Comparison of ENCODE assay signal across 1 cellular context in the genomic region with DNA sequence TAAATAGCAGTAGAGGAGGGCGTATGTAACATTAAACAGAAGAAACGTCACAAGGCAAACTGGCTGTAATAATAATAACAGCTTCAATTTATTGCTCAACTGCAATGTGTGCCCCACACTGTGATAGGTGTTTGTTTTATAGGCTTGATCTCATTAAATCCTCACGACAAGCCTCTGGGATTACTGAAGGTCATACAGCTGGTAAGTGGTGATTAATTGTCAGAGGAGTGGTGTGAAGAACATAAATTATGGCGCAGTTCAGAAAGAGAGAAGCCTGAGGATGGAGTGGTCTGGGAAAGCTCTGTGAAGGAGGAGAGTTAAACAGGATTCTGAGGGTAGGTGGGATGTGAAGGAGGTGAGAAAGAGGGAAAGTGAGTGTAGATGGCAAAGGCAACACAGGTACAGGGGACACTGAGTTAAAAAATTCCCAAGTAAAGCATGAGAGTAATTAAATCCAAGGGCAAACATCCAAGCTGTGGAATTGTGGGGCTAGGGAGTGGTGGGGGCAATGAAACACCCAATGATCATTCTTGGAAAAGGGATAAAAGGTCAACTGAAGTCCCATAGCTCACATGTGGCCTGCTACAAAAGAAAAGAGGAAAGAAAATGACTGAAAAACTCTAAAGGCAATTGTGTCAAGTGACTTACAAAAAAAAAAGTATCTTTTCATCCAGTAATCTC.
TF ChIP-seq lines count a peak whose summit lies in the region.

No MANE protein-coding gene starts in this region.

TF ChIP-seq in HEK293, 187 proteins besides CTCF, POLR2A, EP300 and RAD21 (continued from another document):
- TF ChIP-seq ZNF311 (tag by site-specific recombination; IDR thresholded peaks at IDR 0.05; ENCODE audit: borderline replicate concordance) (no peak), ZNF140 (tag by site-specific recombination; IDR thresholded peaks at IDR 0.05) (no peak), ZNF791 (tag by site-specific recombination; IDR thresholded peaks at IDR 0.05) (no peak), ZNF76 (tag by site-specific recombination; IDR thresholded peaks at IDR 0.05; ENCODE audit: borderline replicate concordance, low read depth) (peak; percentile 82), ZFP3 (tag by site-specific recombination; IDR thresholded peaks at IDR 0.05; ENCODE audit: low read depth) (no peak), ZNF24 (tag by site-specific recombination; IDR thresholded peaks at IDR 0.05) (peak; percentile 97), ZNF391 (tag by site-specific recombination; IDR thresholded peaks at IDR 0.05; ENCODE audit: borderline replicate concordance, low read depth) (no peak), ZNF768 (tag by site-specific recombination; IDR thresholded peaks at IDR 0.05) (no peak), ZNF221 (tag by site-specific recombination; IDR thresholded peaks at IDR 0.05; ENCODE audit: borderline replicate concordance) (no peak), ZNF521 (tag by site-specific recombination; IDR thresholded peaks at IDR 0.05) (no peak), ZNF133 (tag by site-specific recombination; IDR thresholded peaks at IDR 0.05) (no peak), ZBTB21 (tag by site-specific recombination; IDR thresholded peaks at IDR 0.05) (peak; percentile 86), KLF7 (tag by site-specific recombination; IDR thresholded peaks at IDR 0.05; ENCODE audit: borderline replicate concordance) (peak; percentile 97; the same call in 1 of the 2 replicates), ZNF146 (tag by site-specific recombination; IDR thresholded peaks at IDR 0.05) (peak; percentile 69; the same call in 1 of the 2 replicates), SETDB1 (IDR thresholded peaks at IDR 0.05; ENCODE audit: insufficient read length, low read length) (no peak), MZF1 (tag by site-specific recombination; IDR thresholded peaks at IDR 0.05; ENCODE audit: borderline replicate concordance) (no peak), ZIC2 (tag by site-specific recombination; IDR thresholded peaks at IDR 0.05) (peak; percentile 96)
- TF ChIP-seq, protein P1, sequence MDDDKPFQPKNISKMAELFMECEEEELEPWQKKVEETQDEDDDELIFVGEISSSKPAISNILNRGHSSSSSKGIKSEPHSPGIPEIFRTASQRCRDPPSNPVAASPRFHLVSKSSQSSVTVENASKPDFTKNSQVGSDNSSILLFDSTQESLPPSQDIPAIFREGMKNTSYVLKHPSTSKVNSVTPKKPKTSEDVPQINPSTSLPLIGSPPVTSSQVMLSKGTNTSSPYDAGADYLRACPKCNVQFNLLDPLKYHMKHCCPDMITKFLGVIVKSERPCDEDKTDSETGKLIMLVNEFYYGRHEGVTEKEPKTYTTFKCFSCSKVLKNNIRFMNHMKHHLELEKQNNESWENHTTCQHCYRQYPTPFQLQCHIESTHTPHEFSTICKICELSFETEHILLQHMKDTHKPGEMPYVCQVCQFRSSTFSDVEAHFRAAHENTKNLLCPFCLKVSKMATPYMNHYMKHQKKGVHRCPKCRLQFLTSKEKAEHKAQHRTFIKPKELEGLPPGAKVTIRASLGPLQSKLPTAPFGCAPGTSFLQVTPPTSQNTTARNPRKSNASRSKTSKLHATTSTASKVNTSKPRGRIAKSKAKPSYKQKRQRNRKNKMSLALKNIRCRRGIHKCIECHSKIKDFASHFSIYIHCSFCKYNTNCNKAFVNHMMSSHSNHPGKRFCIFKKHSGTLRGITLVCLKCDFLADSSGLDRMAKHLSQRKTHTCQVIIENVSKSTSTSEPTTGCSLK (tag by site-specific recombination; IDR thresholded peaks at IDR 0.05) = no peak
